In the genomic region with DNA sequence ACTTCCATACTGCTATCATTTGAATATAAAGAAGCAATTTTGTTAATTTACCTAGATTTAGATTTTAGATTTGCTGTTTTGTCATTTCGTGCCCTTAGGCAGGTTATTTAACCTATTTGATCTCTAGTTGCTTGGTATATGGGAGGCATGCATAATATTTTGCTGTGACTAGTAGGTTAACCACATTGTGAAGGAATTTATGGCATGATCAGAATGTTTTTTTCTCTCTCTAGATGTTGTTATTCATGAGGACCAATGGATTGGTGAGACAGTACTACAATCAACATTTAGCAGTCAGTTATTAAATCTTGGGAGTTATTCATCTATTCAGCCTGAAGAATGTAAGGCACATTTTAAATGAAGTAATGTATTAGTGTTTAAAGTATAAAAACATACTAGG, we compare ENCODE assay signal across 6 cellular contexts.
A peak's percentile ranks its signal among the peaks of the same experiment; 100 is the strongest.
DNase-seq lines count a peak whose midpoint lies in the region; ATAC-seq, FAIRE-seq and TF ChIP-seq lines count a peak whose summit lies in the region.
"Not testable (repeated sequence)": the region's sequence is repeated elsewhere in the genome, so short reads cannot be mapped to it uniquely, and the experiment has no call there.

No MANE protein-coding gene starts in this region.

- not testable (repeated sequence) for H3K36me3 ChIP-seq in ACC112 (ENCODE audit: insufficient read depth, low read length); astrocyte (ENCODE audit: insufficient read depth, low read length); upper lobe of right lung

- DNase-seq in HFFc6: peak; percentile 29
- not testable (repeated sequence) for DNase-seq in RCC 7860 (ENCODE audit: low spot score); astrocyte (ENCODE audit: low read depth); upper lobe of right lung

- H3K27ac Mint-ChIP-seq in HFFc6: not testable (repeated sequence)
- H3K27ac Mint-ChIP-seq in astrocyte (ENCODE audit: unreplicated experiment): peak overlapping the region; percentile 71
- H3K27ac Mint-ChIP-seq in nephron: peak overlapping the region in 2 of 3 experiments; percentile 73 to 87

- not testable (repeated sequence) for H3K27me3 Mint-ChIP-seq in HFFc6 (ENCODE audit: insufficient read depth); astrocyte (ENCODE audit: low read depth, unreplicated experiment); nephron (ENCODE audit: low read depth)

- H3K27me3 ChIP-seq in ACC112 (ENCODE audit: insufficient read depth, low read length); astrocyte (ENCODE audit: insufficient read depth, low read length); upper lobe of right lung: not testable (repeated sequence)

- not testable (repeated sequence) for TF ChIP-seq CTCF in HFFc6 (IDR thresholded peaks at IDR 0.05); astrocyte (IDR thresholded peaks at IDR 0.05; ENCODE audit: insufficient read depth, low read depth, low read length); nephron (IDR thresholded peaks at IDR 0.05; ENCODE audit: unreplicated experiment in 3 of 3); upper lobe of right lung (IDR thresholded peaks at IDR 0.05)

- peaks cover 12% of the 10 kb centered on the region for H3K4me1 Mint-ChIP-seq in HFFc6 (ENCODE audit: low read depth)
- H3K4me1 Mint-ChIP-seq in astrocyte (ENCODE audit: low read depth, unreplicated experiment); nephron: not testable (repeated sequence)

- H3K4me3 ChIP-seq in ACC112 (ENCODE audit: low read depth, low read length); astrocyte (ENCODE audit: insufficient read depth, low read depth, low read length); upper lobe of right lung: not testable (repeated sequence)

- not testable (repeated sequence) for H3K36me3 Mint-ChIP-seq in HFFc6 (ENCODE audit: low read depth); astrocyte (ENCODE audit: low read depth, unreplicated experiment); nephron (ENCODE audit: low read depth)

- peak; percentile 29 for ATAC-seq in upper lobe of right lung

- H3K9me3 ChIP-seq in astrocyte (ENCODE audit: insufficient read depth, low read depth, low read length); upper lobe of right lung: not testable (repeated sequence)

- not testable (repeated sequence) for H3K4me1 ChIP-seq in ACC112 (ENCODE audit: control insufficient read depth, insufficient read depth, low read length, unreplicated experiment); astrocyte (ENCODE audit: insufficient read depth, low read length); upper lobe of right lung

- not testable (repeated sequence) for H4K20me1 ChIP-seq in astrocyte (ENCODE audit: insufficient read depth, low read length)

- not testable (repeated sequence) for H3K9me3 Mint-ChIP-seq in HFFc6; astrocyte (ENCODE audit: unreplicated experiment); nephron

- H3K4me3 Mint-ChIP-seq in HFFc6; astrocyte (ENCODE audit: unreplicated experiment); nephron: not testable (repeated sequence)

- not testable (repeated sequence) for H3K9ac ChIP-seq in astrocyte (ENCODE audit: low read length)

- H3K79me2 ChIP-seq in ACC112 (ENCODE audit: control insufficient read depth, insufficient read depth, low read length, unreplicated experiment); astrocyte (ENCODE audit: insufficient read depth, low read length): not testable (repeated sequence)

- H3K4me2 ChIP-seq in astrocyte (ENCODE audit: low read length): not testable (repeated sequence)

- H3K27ac ChIP-seq in ACC112 (ENCODE audit: low read depth, low read length): peak overlapping the region; percentile 60
- H3K27ac ChIP-seq in astrocyte (ENCODE audit: low read depth, low read length); upper lobe of right lung: not testable (repeated sequence)

- FAIRE-seq in RCC 7860 (lab: Jason Lieb, UNC): peak; percentile 98
- FAIRE-seq in astrocyte (lab: Jason Lieb, UNC): not testable (repeated sequence)

- intact Hi-C loops in upper lobe of right lung (cut with DNase I): not testable (repeated sequence)

- not testable (repeated sequence) for H2AFZ ChIP-seq in ACC112 (ENCODE audit: low read length, unreplicated experiment); astrocyte (ENCODE audit: low read depth, low read length)
